In genomic region chr20:18359854-18360253, GRCh38 we compare ENCODE assay signal across 20 cellular contexts.
A peak's percentile ranks its signal among the peaks of the same experiment; 100 is the strongest.
DNase-seq lines count a peak whose midpoint lies in the region; ATAC-seq, FAIRE-seq and TF ChIP-seq lines count a peak whose summit lies in the region.
"Had no signal": no experiment of that assay in that cellular context is flagged by ENCODE, and none has a peak within 500 bp of the region (broad histone marks: within the 10 kb centered on the region; RNA-seq: fewer than 3 reads in every experiment).

No MANE protein-coding gene starts in this region.

- H3K36me3 ChIP-seq in HepG2 (replicated peaks in 1 of 2; ENCODE audit: control insufficient read depth in 1 of 2, insufficient read depth in 2 of 2, low read length in 2 of 2) (no peaks in the 10 kb centered on the region), right lobe of liver (no peaks in the 10 kb centered on the region), Loucy (ENCODE audit: insufficient read depth, low read length) (no peaks in the 10 kb centered on the region), endodermal cell (ENCODE audit: control insufficient read depth, insufficient read depth, low read length) (no peaks in the 10 kb centered on the region), upper lobe of right lung (no peaks in the 10 kb centered on the region)

- POLR2A ChIA-PET in HepG2 (lab: Yijun Ruan, JAX), result no interaction called here

- no peak overlapping the region for H3K9ac ChIP-seq in HepG2 (ENCODE audit: insufficient read depth, low read depth, low read length)
- no peak overlapping the region for H3K9ac ChIP-seq in Loucy (ENCODE audit: low read depth, low read length, poor library complexity, severe bottlenecking)
- H3K9ac ChIP-seq in endodermal cell (ENCODE audit: extremely low read depth, low read length, poor library complexity, severe bottlenecking), result no peak overlapping the region

- H3K36me3 Mint-ChIP-seq in endodermal cell (ENCODE audit: low read depth), result no peaks in the 10 kb centered on the region
- H3K36me3 Mint-ChIP-seq: CD4-positive, alpha-beta memory T cell had no signal

- peaks cover 10% of the 10 kb centered on the region for H3K4me1 Mint-ChIP-seq in endodermal cell
- H3K4me1 Mint-ChIP-seq: CD4-positive, alpha-beta memory T cell had no signal

- in situ Hi-C loops in HepG2 (cut with HindIII; ENCODE audit: extremely low pct_ligation_motif_present, low pct_unique_long_range_greater_than_20kb), result no loop called here

- H3K4me3 ChIP-seq in HepG2 (replicated peaks in 1 of 3; ENCODE audit: insufficient read depth in 1 of 3, low read depth in 2 of 3, low read length in 3 of 3) (no peak overlapping the region), right lobe of liver (no peak overlapping the region), Loucy (ENCODE audit: low read length, poor library complexity, severe bottlenecking) (no peak overlapping the region), endodermal cell (ENCODE audit: low read length) (no peak overlapping the region), upper lobe of right lung (no peak overlapping the region)
- H3K4me3 ChIP-seq: GM12878 had no signal

- H3K27ac ChIP-seq in HepG2 (ENCODE audit: extremely low read length, insufficient read depth, low read length), result no peak overlapping the region
- H3K27ac ChIP-seq in right lobe of liver, result no peak overlapping the region
- H3K27ac ChIP-seq in endodermal cell (ENCODE audit: low read depth, low read length), result no peak overlapping the region
- peak overlapping the region; percentile 21 for H3K27ac ChIP-seq in upper lobe of right lung

- H3K27ac Mint-ChIP-seq in endodermal cell, result no peak overlapping the region

- H3K9me3 Mint-ChIP-seq in endodermal cell, result no peaks in the 10 kb centered on the region

- H3K4me2 ChIP-seq in HepG2 (ENCODE audit: low read depth, low read length), result no peak overlapping the region
- no peak overlapping the region for H3K4me2 ChIP-seq in Loucy (ENCODE audit: low read depth, low read length, poor library complexity, severe bottlenecking)

- H3K27me3 ChIP-seq in HepG2 (ENCODE audit: control insufficient read depth in 1 of 2, insufficient read depth in 2 of 2, low read length in 2 of 2), result no peaks in the 10 kb centered on the region; a peak in 1 of 5 replicates
- no peaks in the 10 kb centered on the region for H3K27me3 ChIP-seq in right lobe of liver
- H3K27me3 ChIP-seq in Loucy (ENCODE audit: insufficient read depth, low read length, poor library complexity, severe bottlenecking), result no peaks in the 10 kb centered on the region
- no peaks in the 10 kb centered on the region for H3K27me3 ChIP-seq in endodermal cell (ENCODE audit: control insufficient read depth, insufficient read depth, low read length, poor library complexity, severe bottlenecking)
- H3K27me3 ChIP-seq in upper lobe of right lung, result no peaks in the 10 kb centered on the region

- TF ChIP-seq CTCF in HepG2 (CRISPR knock-in tag; IDR thresholded peaks at IDR 0.05) (no peak), right lobe of liver (IDR thresholded peaks at IDR 0.05) (no peak), Loucy (conservative IDR thresholded peaks at IDR 0.05; ENCODE audit: low read length) (0 out of 2 replicates have a peak, but pooled peaks have one; percentile 16), endodermal cell (conservative IDR thresholded peaks at IDR 0.05) (peak; percentile 52), upper lobe of right lung (IDR thresholded peaks at IDR 0.05) (no peak)

- DNase-seq in HepG2 (ENCODE audit: low spot score), result no peak
- no peak for DNase-seq in right lobe of liver
- no peak for DNase-seq in endodermal cell
- DNase-seq in upper lobe of right lung, result no peak
- DNase-seq in stimulated activated CD4-positive, alpha-beta T cell treated with anti-CD3 and anti-CD28 coated beads, Interleukin-2, amount 100 ng/mL, for 24 hours, result no peak
- no peak for DNase-seq in left ventricle myocardium superior
- DNase-seq: C1 segment of cervical spinal cord; Calu3; CD4-positive, alpha-beta memory T cell; COR-L47; DMS79; EL; GDM1; GOT3; HCEC 1CT had no signal

- no peak overlapping the region for H3K4me3 Mint-ChIP-seq in endodermal cell
- H3K4me3 Mint-ChIP-seq: CD4-positive, alpha-beta memory T cell had no signal

- WGBS in HepG2 (ENCODE audit: low lambda C conversion rate), result 80% methylated on average over 1 of the region's 1 CpG
- WGBS in right lobe of liver (ENCODE audit: insufficient coverage, low coverage, low lambda C conversion rate, missing lambda C conversion rate), result 82% methylated on average over 1 of the region's 1 CpG
- WGBS in endodermal cell (ENCODE audit: insufficient coverage in 1 of 2, insufficient read length in 1 of 2), 2 experiments, result 100% methylated on average over 1 of the region's 1 CpG; no CpG with 5 or more reads in 1 of the 2 experiments

- intact Hi-C loops in HepG2 (cut with micrococcal nuclease; ENCODE audit: unreplicated experiment) (no loop called here), right lobe of liver (cut with DNase I) (no loop called here), upper lobe of right lung (cut with DNase I) (no loop called here), left ventricle myocardium superior (cut with micrococcal nuclease) (no loop called here)

- peaks cover 11% of the 10 kb centered on the region for H3K27me3 Mint-ChIP-seq in endodermal cell (ENCODE audit: insufficient read depth)

- no peak overlapping the region for H2AFZ ChIP-seq in HepG2 (ENCODE audit: low read length)
- no peak overlapping the region for H2AFZ ChIP-seq in Loucy (ENCODE audit: low read length)

- no peaks in the 10 kb centered on the region for H3K9me3 ChIP-seq in HepG2 (ENCODE audit: low read length)
- peaks cover 0 to 6% (median 1%) of the 10 kb centered on the region in 4 donors for H3K9me3 ChIP-seq in right lobe of liver
- no peaks in the 10 kb centered on the region for H3K9me3 ChIP-seq in Loucy (ENCODE audit: insufficient read depth, low read depth, low read length)
- H3K9me3 ChIP-seq in endodermal cell (ENCODE audit: control insufficient read depth, low read length), result peaks cover 11% of the 10 kb centered on the region
- no peaks in the 10 kb centered on the region for H3K9me3 ChIP-seq in upper lobe of right lung

- CTCF ChIA-PET in HepG2 (lab: Yijun Ruan, JAX; ENCODE audit: low intra/inter-chr PET ratio, low total read pairs), result no interaction called here

- peak; percentile 72; the same call in 2 of the 3 replicates for ATAC-seq in HepG2
- no peak for ATAC-seq in right lobe of liver
- no peak for ATAC-seq in upper lobe of right lung
- no peak for ATAC-seq in GM21526 (IDR thresholded peaks at IDR 0.05; ENCODE audit: low FRiP score, unreplicated experiment)
- no peak for ATAC-seq in left ventricle myocardium superior
- ATAC-seq: GM12878 had no signal

- H3K4me1 ChIP-seq in HepG2 (ENCODE audit: insufficient read depth, low read length) (no peaks in the 10 kb centered on the region), right lobe of liver (no peaks in the 10 kb centered on the region), Loucy (ENCODE audit: insufficient read depth, low read length, poor library complexity, severe bottlenecking) (no peaks in the 10 kb centered on the region), endodermal cell (ENCODE audit: control insufficient read depth, insufficient read depth, low read length) (no peaks in the 10 kb centered on the region), upper lobe of right lung (no peaks in the 10 kb centered on the region)

- TF ChIP-seq POLR2A in HepG2 (IDR thresholded peaks at IDR 0.05; ENCODE audit: insufficient read depth in 1 of 2, low read depth in 2 of 2, low read length in 2 of 2) (no peak), right lobe of liver (IDR thresholded peaks at IDR 0.05) (no peak)

- H3K79me2 ChIP-seq in HepG2 (ENCODE audit: insufficient read depth, low read length), result no peaks in the 10 kb centered on the region
- H3K79me2 ChIP-seq in Loucy (ENCODE audit: insufficient read depth, low read length), result no peaks in the 10 kb centered on the region

- H4K20me1 ChIP-seq in HepG2 (ENCODE audit: insufficient read depth, low read length) (no peaks in the 10 kb centered on the region), Loucy (ENCODE audit: insufficient read depth, low read length, poor library complexity, severe bottlenecking) (no peaks in the 10 kb centered on the region)

- TF ChIP-seq EP300 in HepG2 (IDR thresholded peaks at IDR 0.05; ENCODE audit: low read depth in 2 of 2, low read length in 2 of 2) (no peak), HepG2 (CRISPR knock-in tag; IDR thresholded peaks at IDR 0.05; ENCODE audit: borderline replicate concordance) (no peak)

- no peak for FAIRE-seq in HepG2 (lab: Jason Lieb, UNC)
- FAIRE-seq: GM12878, GM19239, H54 had no signal

- no peak for TF ChIP-seq RAD21 in HepG2 (CRISPR knock-in tag; IDR thresholded peaks at IDR 0.05)

- no peaks in the 10 kb centered on the region for H3F3A ChIP-seq in Loucy (ENCODE audit: low read depth)

- no peaks in the 10 kb centered on the region for H3K9me2 ChIP-seq in Loucy (replicated peaks; ENCODE audit: low read depth, low read length)

- no TSS peak for BruUV-seq in HepG2 (replicated peaks; lab: Mats Ljungman, UMichigan)

TF ChIP-seq in HepG2, 621 proteins besides CTCF, POLR2A, EP300 and RAD21 (continues in another document):
- TF ChIP-seq GABPA (IDR thresholded peaks at IDR 0.05; ENCODE audit: low read depth, low read length) (no peak), GABPA (CRISPR knock-in tag; IDR thresholded peaks at IDR 0.05; ENCODE audit: low read depth) (no peak), ZNF180 (CRISPR knock-in tag; IDR thresholded peaks at IDR 0.05; ENCODE audit: borderline replicate concordance, low read depth) (no peak), ARNT (IDR thresholded peaks at IDR 0.05) (no peak), BRCA1 (CRISPR knock-in tag; IDR thresholded peaks at IDR 0.05) (no peak), SMARCC2 (IDR thresholded peaks at IDR 0.05) (no peak), RFX1 (IDR thresholded peaks at IDR 0.05) (no peak), TAF15 (IDR thresholded peaks at IDR 0.05; ENCODE audit: low read depth, low read length, poor library complexity, severe bottlenecking) (no peak), YEATS2 (CRISPR knock-in tag; IDR thresholded peaks at IDR 0.05; ENCODE audit: borderline replicate concordance) (no peak), ZNF883 (CRISPR knock-in tag; IDR thresholded peaks at IDR 0.05; ENCODE audit: not compliant biosample characterization) (no peak), ZNF33A (CRISPR knock-in tag; IDR thresholded peaks at IDR 0.05; ENCODE audit: borderline replicate concordance) (no peak), SIN3B (IDR thresholded peaks at IDR 0.05; ENCODE audit: low read length) (no peak), RARA (CRISPR knock-in tag; IDR thresholded peaks at IDR 0.05) (no peak)

Comparison
In these comparisons a context has a peak if more than half of its experiments do, and no peak if none do; other contexts are left out.
1. CTCF ChIP-seq: peak in Loucy (single experiment) and endodermal cell (single experiment); none in HepG2 (single experiment), right lobe of liver (0 of 4) and upper lobe of right lung (single experiment).